ENCODE assay signal across 10 cellular contexts in genomic region chr10:79250259-79250658, GRCh38.
DNase-seq lines count a peak whose midpoint lies in the region; ATAC-seq and TF ChIP-seq lines count a peak whose summit lies in the region.
"Had no signal": no experiment of that assay in that cellular context is flagged by ENCODE, and none has a peak within 500 bp of the region (broad histone marks: within the 10 kb centered on the region; RNA-seq: fewer than 3 reads in every experiment).

No MANE protein-coding gene starts in this region.

- no peaks in the 10 kb centered on the region for H3K27me3 Mint-ChIP-seq in activated naive CD8-positive, alpha-beta T cell treated with anti-CD3 and anti-CD28 coated beads for 36 hours

- TF ChIP-seq POLR2A in testis (IDR thresholded peaks at IDR 0.05), result no peak

- 91% methylated on average over 5 of the region's 5 CpGs; no CpG with 5 or more reads in 1 of the 2 donors for WGBS in testis, 2 donors

- peaks cover 25% of the 10 kb centered on the region for H3K4me1 ChIP-seq in testis

- H3K27me3 ChIP-seq in testis, result no peaks in the 10 kb centered on the region
- H3K27me3 ChIP-seq: cardiac muscle cell had no signal

- H3K36me3 Mint-ChIP-seq in activated naive CD8-positive, alpha-beta T cell treated with anti-CD3 and anti-CD28 coated beads for 36 hours, result peaks cover 2% of the 10 kb centered on the region

- peak overlapping the region in 20 of 21 experiments; percentile 24 to 95 (median 85) for H3K27ac ChIP-seq in skin epidermis
- H3K27ac ChIP-seq in testis, result no peak overlapping the region
- H3K27ac ChIP-seq: cardiac muscle cell had no signal

- no peak overlapping the region for H3K4me3 ChIP-seq in skin epidermis
- no peak overlapping the region for H3K4me3 ChIP-seq in testis
- H3K4me3 ChIP-seq: cardiac muscle cell had no signal

- no peaks in the 10 kb centered on the region for H3K36me3 ChIP-seq in testis (ENCODE audit: low read depth, missing control alignments)
- H3K36me3 ChIP-seq: cardiac muscle cell had no signal

- no peaks in the 10 kb centered on the region for H3K9me3 ChIP-seq in testis

- peak overlapping the region; percentile 80 for H3K27ac Mint-ChIP-seq in activated naive CD8-positive, alpha-beta T cell treated with anti-CD3 and anti-CD28 coated beads for 36 hours

- DNase-seq in activated naive CD8-positive, alpha-beta T cell treated with anti-CD3 and anti-CD28 coated beads for 36 hours, result no peak
- DNase-seq in foreskin melanocyte (no peak), NCI-H146 treated with DMSO at 0.1 percent for 48 hours (lab: John Stamatoyannopoulos, UW; ENCODE audit: unreplicated experiment) (no peak), testis (no peak), NCI-H1092 (lab: John Stamatoyannopoulos, UW) (no peak)
- DNase-seq: T1000 had no signal

- H3K4me1 Mint-ChIP-seq in activated naive CD8-positive, alpha-beta T cell treated with anti-CD3 and anti-CD28 coated beads for 36 hours, result peaks cover 49% of the 10 kb centered on the region

- no peak overlapping the region for H3K4me3 Mint-ChIP-seq in activated naive CD8-positive, alpha-beta T cell treated with anti-CD3 and anti-CD28 coated beads for 36 hours

- ATAC-seq in GM19023 (IDR thresholded peaks at IDR 0.05; ENCODE audit: unreplicated experiment) (peak; percentile 19), HG03159 (IDR thresholded peaks at IDR 0.05; ENCODE audit: unreplicated experiment) (peak; percentile 5)

- no peak for TF ChIP-seq CTCF in testis (IDR thresholded peaks at IDR 0.05)

- no peaks in the 10 kb centered on the region for H3K9me3 Mint-ChIP-seq in activated naive CD8-positive, alpha-beta T cell treated with anti-CD3 and anti-CD28 coated beads for 36 hours

- intact Hi-C loops in testis (cut with DNase I; ENCODE audit: low total_unique reads), result no loop called here

Comparison
In these comparisons a context has a peak if more than half of its experiments do, and no peak if none do; other contexts are left out.
1. H3K27ac ChIP-seq: peak in skin epidermis (20 of 21); none in testis (0 of 2).